24 cellular contexts compared by ENCODE assay signal in the genomic region with DNA sequence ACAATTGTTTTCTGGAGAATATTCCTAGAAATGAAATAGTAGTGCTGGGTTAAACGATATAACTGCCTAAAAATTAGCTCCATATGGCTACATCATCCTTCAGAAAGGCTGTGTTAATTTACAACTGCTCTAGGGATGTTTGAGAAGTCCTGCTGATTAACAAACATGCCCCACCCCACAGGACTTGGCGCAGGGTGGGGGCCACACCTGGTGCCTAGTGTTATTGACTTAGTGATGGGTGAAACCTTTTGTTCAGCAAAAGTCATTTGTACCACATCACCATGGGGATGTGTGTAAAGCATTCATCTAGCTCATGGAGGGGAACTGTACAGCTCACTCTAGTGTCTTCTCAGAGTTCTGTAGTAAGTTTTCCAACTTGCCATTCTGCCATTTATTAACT.
A peak's percentile ranks its signal among the peaks of the same experiment; 100 is the strongest.
DNase-seq lines count a peak whose midpoint lies in the region; ATAC-seq lines count a peak whose summit lies in the region.
"Had no signal": no experiment of that assay in that cellular context is flagged by ENCODE, and none has a peak within 500 bp of the region (broad histone marks: within the 10 kb centered on the region; RNA-seq: fewer than 3 reads in every experiment).

No MANE protein-coding gene starts in this region.

- H3K36me3 Mint-ChIP-seq in natural killer cell treated with Interleukin-12 subunit alpha and Interleukin-12 subunit beta and Interleukin-15 and Interleukin-18, amount 100 ng/mL, for 72 hours = no peaks in the 10 kb centered on the region
- no peaks in the 10 kb centered on the region for H3K36me3 Mint-ChIP-seq in activated T-cell treated with anti-CD3 and anti-CD28 coated beads, Interleukin-2, amount 50 U/mL, for 24 hours (ENCODE audit: low read depth)

- no peaks in the 10 kb centered on the region for H3K4me1 Mint-ChIP-seq in natural killer cell treated with Interleukin-12 subunit alpha and Interleukin-12 subunit beta and Interleukin-15 and Interleukin-18, amount 100 ng/mL, for 72 hours (ENCODE audit: low read depth in 2 of 2)
- H3K4me1 Mint-ChIP-seq in activated T-cell treated with anti-CD3 and anti-CD28 coated beads, Interleukin-2, amount 50 U/mL, for 24 hours (ENCODE audit: low read depth) = no peaks in the 10 kb centered on the region
- H3K4me1 Mint-ChIP-seq: activated B cell treated with CpG ODN at 0.5 μM for 24 hours had no signal

- DNase-seq in COR-L47 (lab: John Stamatoyannopoulos, UW) (peak; percentile 97), NCI-H146 treated with DMSO at 0.1 percent for 48 hours (lab: John Stamatoyannopoulos, UW; ENCODE audit: unreplicated experiment) (peak; percentile 91), NCI-H510A treated with DMSO at 0.1 percent for 48 hours (lab: John Stamatoyannopoulos, UW) (peak; percentile 98), epithelial cell of prostate (ENCODE audit: low read depth, low spot score) (peak; percentile 48)
- no peak for DNase-seq in natural killer cell treated with Interleukin-12 subunit alpha and Interleukin-12 subunit beta and Interleukin-15 and Interleukin-18, amount 100 ng/mL, for 72 hours (ENCODE audit: low spot score)
- DNase-seq in activated T-cell treated with anti-CD3 and anti-CD28 coated beads, Interleukin-2, amount 50 U/mL, for 24 hours = no peak
- DNase-seq: activated B cell treated with CpG ODN at 0.5 μM for 24 hours; activated CD8-positive, alpha-beta T cell treated with anti-CD3 and anti-CD28 coated beads for 36 hours; activated naive CD4-positive, alpha-beta T cell treated with anti-CD3 and anti-CD28 coated beads, Interleukin-2, amount 50 U/mL, for 16 hours; activated T-cell treated with anti-CD3 and anti-CD28 coated beads, Interleukin-2, amount 50 U/mL, for 1 hour; effector memory CD4-positive, alpha-beta T cell; GOT3; NCI-H526 treated with DMSO at 0.1 percent for 48 hours; PC-9; SK-N-SH; stimulated activated naive CD8-positive, alpha-beta T cell treated with anti-CD3 and anti-CD28 coated beads, Interleukin-15, Interleukin-2, amounts not matched to agents 100 U/mL and 50 U/mL, for 24 hours; upper lobe of left lung had no signal

- no peak for ATAC-seq in natural killer cell treated with Interleukin-12 subunit alpha and Interleukin-12 subunit beta and Interleukin-15 and Interleukin-18, amount 100 ng/mL, for 72 hours
- no peak for ATAC-seq in HG03095 (IDR thresholded peaks at IDR 0.05; ENCODE audit: unreplicated experiment)
- no peak for ATAC-seq in GM21515 (IDR thresholded peaks at IDR 0.05; ENCODE audit: unreplicated experiment)
- ATAC-seq: A549; activated CD8-positive, alpha-beta T cell treated with anti-CD3 and anti-CD28 coated beads for 36 hours; GM12878; left lobe of liver; stimulated activated naive CD8-positive, alpha-beta T cell treated with anti-CD3 and anti-CD28 coated beads, Interleukin-15, Interleukin-2, amounts not matched to agents 100 U/mL and 50 U/mL, for 24 hours had no signal

- H3K9me3 Mint-ChIP-seq in natural killer cell treated with Interleukin-12 subunit alpha and Interleukin-12 subunit beta and Interleukin-15 and Interleukin-18, amount 100 ng/mL, for 72 hours = no peaks in the 10 kb centered on the region
- no peaks in the 10 kb centered on the region for H3K9me3 Mint-ChIP-seq in activated T-cell treated with anti-CD3 and anti-CD28 coated beads, Interleukin-2, amount 50 U/mL, for 24 hours

- H3K27ac Mint-ChIP-seq in natural killer cell treated with Interleukin-12 subunit alpha and Interleukin-12 subunit beta and Interleukin-15 and Interleukin-18, amount 100 ng/mL, for 72 hours = no peak overlapping the region
- no peak overlapping the region for H3K27ac Mint-ChIP-seq in activated T-cell treated with anti-CD3 and anti-CD28 coated beads, Interleukin-2, amount 50 U/mL, for 24 hours
- H3K27ac Mint-ChIP-seq: activated B cell treated with CpG ODN at 0.5 μM for 24 hours; activated CD8-positive, alpha-beta T cell treated with anti-CD3 and anti-CD28 coated beads for 36 hours had no signal

- no peak overlapping the region for H3K27ac ChIP-seq in epithelial cell of prostate
- H3K27ac ChIP-seq: BLaER1 treated with 17β-estradiol and CSF1 and Interleukin-3, amounts not matched to agents 10 nM and 100 nM; PC-9; prostate gland; upper lobe of left lung had no signal

- H3K27me3 Mint-ChIP-seq in natural killer cell treated with Interleukin-12 subunit alpha and Interleukin-12 subunit beta and Interleukin-15 and Interleukin-18, amount 100 ng/mL, for 72 hours = peaks cover 12 to 29% of the 10 kb centered on the region in 2 donors
- peaks cover 19% of the 10 kb centered on the region for H3K27me3 Mint-ChIP-seq in activated T-cell treated with anti-CD3 and anti-CD28 coated beads, Interleukin-2, amount 50 U/mL, for 24 hours

- no peak overlapping the region for H3K4me3 Mint-ChIP-seq in natural killer cell treated with Interleukin-12 subunit alpha and Interleukin-12 subunit beta and Interleukin-15 and Interleukin-18, amount 100 ng/mL, for 72 hours
- H3K4me3 Mint-ChIP-seq in activated T-cell treated with anti-CD3 and anti-CD28 coated beads, Interleukin-2, amount 50 U/mL, for 24 hours = no peak overlapping the region
- H3K4me3 Mint-ChIP-seq: activated B cell treated with CpG ODN at 0.5 μM for 24 hours; activated CD8-positive, alpha-beta T cell treated with anti-CD3 and anti-CD28 coated beads for 36 hours had no signal

Comparison
In these comparisons a context has a peak if more than half of its experiments do, and no peak if none do; other contexts are left out.
1. DNase-seq: peak in COR-L47 (single experiment), NCI-H146 treated with DMSO at 0.1 percent for 48 hours (single experiment), NCI-H510A treated with DMSO at 0.1 percent for 48 hours (single experiment) and epithelial cell of prostate (single experiment); none in natural killer cell treated with Interleukin-12 subunit alpha and Interleukin-12 subunit beta and Interleukin-15 and Interleukin-18, amount 100 ng/mL, for 72 hours (single experiment) and activated T-cell treated with anti-CD3 and anti-CD28 coated beads, Interleukin-2, amount 50 U/mL, for 24 hours (single experiment).